ENCODE assay signal across 9 cellular contexts in genomic region chr6:136403166-136403980, GRCh38.
DNase-seq lines count a peak whose midpoint lies in the region; ATAC-seq and TF ChIP-seq lines count a peak whose summit lies in the region.
"Had no signal": no experiment of that assay in that cellular context is flagged by ENCODE, and none has a peak within 500 bp of the region (broad histone marks: within the 10 kb centered on the region; RNA-seq: fewer than 3 reads in every experiment).

No MANE protein-coding gene starts in this region.

- no peaks in the 10 kb centered on the region for H3K4me1 Mint-ChIP-seq in T-helper 2 cell treated with Interferon-gamma antibody and Interleukin-4, amounts not matched to agents 5 μg/mL and 100 μg/mL, for 36 hours (ENCODE audit: low read depth)

- no TSS peak for BruUV-seq in HCT116 (replicated peaks; lab: Mats Ljungman, UMichigan)

- H3K27me3 ChIP-seq in HCT116 (ENCODE audit: insufficient read depth, low read length) = no peaks in the 10 kb centered on the region
- H3K27me3 ChIP-seq in RWPE2 (ENCODE audit: insufficient read depth, poor library complexity, severe bottlenecking) = no peaks in the 10 kb centered on the region
- no peaks in the 10 kb centered on the region for H3K27me3 ChIP-seq in left ventricle myocardium inferior (ENCODE audit: low read depth)

- ATAC-seq in HCT116 = peak; percentile 83
- ATAC-seq in RWPE2 (ENCODE audit: low read depth) = peak; percentile 91
- no peak for ATAC-seq in HG02610 (IDR thresholded peaks at IDR 0.05; ENCODE audit: unreplicated experiment)

- CTCF ChIA-PET in HCT116 (lab: Charles Lee) = no interaction called here

- 0 out of 2 replicates have a peak overlapping the region, but pooled peaks have one; percentile 2 for H3K9ac ChIP-seq in HCT116 (ENCODE audit: low read length)

- peak; percentile 76 for DNase-seq in HCT116 (ENCODE audit: low read depth, low spot score)
- peak; percentile 67 for DNase-seq in RWPE2 (ENCODE audit: low spot score)
- DNase-seq in fibroblast of peridontal ligament (ENCODE audit: extremely low read depth) = peak; percentile 94
- DNase-seq in smooth muscle cell of the brain vasculature (ENCODE audit: low read depth, low spot score) = peak; percentile 3
- no peak for DNase-seq in left ventricle myocardium inferior
- no peak for DNase-seq in NCI-H526 treated with DMSO at 0.1 percent for 48 hours (lab: John Stamatoyannopoulos, UW)
- DNase-seq in T-helper 2 cell treated with Interferon-gamma antibody and Interleukin-4, amounts not matched to agents 5 μg/mL and 100 μg/mL, for 36 hours (ENCODE audit: low spot score) = no peak
- DNase-seq: T-helper 2 cell had no signal

- POLR2A ChIA-PET in HCT116 (lab: Charles Lee) = no interaction called here

- no peak overlapping the region for H3K27ac Mint-ChIP-seq in T-helper 2 cell treated with Interferon-gamma antibody and Interleukin-4, amounts not matched to agents 5 μg/mL and 100 μg/mL, for 36 hours

- H3K9me3 ChIP-seq in HCT116 (ENCODE audit: control insufficient read depth in 1 of 2, insufficient read depth in 1 of 2, low read depth in 1 of 2, low read length in 2 of 2) (no peaks in the 10 kb centered on the region), RWPE2 (ENCODE audit: severe bottlenecking) (no peaks in the 10 kb centered on the region), left ventricle myocardium inferior (replicated peaks) (no peaks in the 10 kb centered on the region)

- H3K79me2 ChIP-seq in HCT116 (ENCODE audit: insufficient read depth, low read length) = no peaks in the 10 kb centered on the region; the same call in 1 of the 2 replicates

- peaks cover 6 to 34% of the 10 kb centered on the region in 2 experiments for H3K4me1 ChIP-seq in HCT116 (ENCODE audit: control insufficient read depth in 1 of 2, insufficient read depth in 2 of 2, low read length in 2 of 2)
- H3K4me1 ChIP-seq in RWPE2 (ENCODE audit: insufficient read depth, poor library complexity, severe bottlenecking) = peaks cover 31% of the 10 kb centered on the region
- H3K4me1 ChIP-seq in left ventricle myocardium inferior = no peaks in the 10 kb centered on the region

- RAD21 ChIA-PET in HCT116 (lab: Charles Lee; ENCODE audit: low non-redundant PET in 1 of 2, low total read pairs in 2 of 2, uncharacterized antibody in 2 of 2, unreplicated experiment in 2 of 2) = no interaction called here

- intact Hi-C loops in HCT116 (cut with micrococcal nuclease) = no loop called here
- intact Hi-C loops in left ventricle myocardium inferior (cut with micrococcal nuclease) = no loop called here

- no peak overlapping the region for H3K4me3 ChIP-seq in HCT116 (replicated peaks in 1 of 2; ENCODE audit: low read depth in 1 of 2, low read length in 2 of 2)
- no peak overlapping the region for H3K4me3 ChIP-seq in RWPE2 (ENCODE audit: severe bottlenecking)
- no peak overlapping the region for H3K4me3 ChIP-seq in left ventricle myocardium inferior

- TF ChIP-seq CTCF in HCT116 (IDR thresholded peaks at IDR 0.05 in 2 of 3, conservative IDR thresholded peaks at IDR 0.05 in 1 of 3; ENCODE audit: borderline replicate concordance in 1 of 3, insufficient read depth in 1 of 3, low read depth in 2 of 3, low read length in 2 of 3) (no peak), RWPE2 (IDR thresholded peaks at IDR 0.05; ENCODE audit: poor library complexity, severe bottlenecking) (no peak), left ventricle myocardium inferior (IDR thresholded peaks at IDR 0.05; ENCODE audit: borderline replicate concordance) (no peak)

- no peak overlapping the region for H3K4me3 Mint-ChIP-seq in T-helper 2 cell treated with Interferon-gamma antibody and Interleukin-4, amounts not matched to agents 5 μg/mL and 100 μg/mL, for 36 hours

- H3K9me3 Mint-ChIP-seq in T-helper 2 cell treated with Interferon-gamma antibody and Interleukin-4, amounts not matched to agents 5 μg/mL and 100 μg/mL, for 36 hours = no peaks in the 10 kb centered on the region

- no peaks in the 10 kb centered on the region for H3K9me2 ChIP-seq in HCT116 (ENCODE audit: insufficient read depth)

- no peaks in the 10 kb centered on the region for H4K20me1 ChIP-seq in HCT116 (ENCODE audit: insufficient read depth)

- peak overlapping the region; percentile 43 for H3K4me2 ChIP-seq in HCT116 (ENCODE audit: low read length)

- no peak overlapping the region for H2AFZ ChIP-seq in HCT116 (ENCODE audit: low read depth, low read length, poor library complexity, severe bottlenecking)

- no peaks in the 10 kb centered on the region for H3K36me3 Mint-ChIP-seq in T-helper 2 cell treated with Interferon-gamma antibody and Interleukin-4, amounts not matched to agents 5 μg/mL and 100 μg/mL, for 36 hours (ENCODE audit: low read depth)

- H3K27ac ChIP-seq in HCT116 (ENCODE audit: low read depth, low read length) (peak overlapping the region; percentile 30; the same call in 1 of the 2 replicates), RWPE2 (ENCODE audit: poor library complexity, severe bottlenecking) (peak overlapping the region; percentile 95), left ventricle myocardium inferior (replicated peaks) (no peak overlapping the region)

- no peak for TF ChIP-seq POLR2A in HCT116 (IDR thresholded peaks at IDR 0.05; ENCODE audit: borderline replicate concordance, extremely low read depth, insufficient read depth, insufficient read length)

- peaks cover 12% of the 10 kb centered on the region for H3K27me3 Mint-ChIP-seq in T-helper 2 cell treated with Interferon-gamma antibody and Interleukin-4, amounts not matched to agents 5 μg/mL and 100 μg/mL, for 36 hours (ENCODE audit: low read depth)

- H3K36me3 ChIP-seq in HCT116 (ENCODE audit: control insufficient read depth in 1 of 2, insufficient read depth in 2 of 2, low read length in 2 of 2) = no peaks in the 10 kb centered on the region
- no peaks in the 10 kb centered on the region for H3K36me3 ChIP-seq in RWPE2 (ENCODE audit: low read depth)
- H3K36me3 ChIP-seq in left ventricle myocardium inferior = no peaks in the 10 kb centered on the region

- TF ChIP-seq RAD21 in HCT116 (IDR thresholded peaks at IDR 0.05; ENCODE audit: low read depth) = no peak

TF ChIP-seq in HCT116, 20 proteins besides CTCF, POLR2A, EP300 and RAD21 (continues in another document):
- TF ChIP-seq SP1 (IDR thresholded peaks at IDR 0.05; ENCODE audit: low read depth) (peak; percentile 45), ZBTB33 (IDR thresholded peaks at IDR 0.05; ENCODE audit: extremely low read depth, insufficient replicate concordance, low read length) (no peak), CBX3 (IDR thresholded peaks at IDR 0.05; ENCODE audit: low read depth) (peak; percentile 80; the same call in 1 of the 2 replicates), POLR2AphosphoS5 (IDR thresholded peaks at IDR 0.05; ENCODE audit: low read depth, low read length) (no peak), ELF1 (IDR thresholded peaks at IDR 0.05; ENCODE audit: borderline replicate concordance, low read depth) (no peak), MAX (IDR thresholded peaks at IDR 0.05) (no peak; the same call in 1 of the 2 replicates), SIN3A (IDR thresholded peaks at IDR 0.05; ENCODE audit: low read depth) (no peak), JUND (IDR thresholded peaks at IDR 0.05) (peak; percentile 81), CEBPB (IDR thresholded peaks at IDR 0.05; ENCODE audit: low read depth) (peak; percentile 83), ZFX (IDR thresholded peaks at IDR 0.05) (no peak), EZH2phosphoT487 (IDR thresholded peaks at IDR 0.05; ENCODE audit: borderline replicate concordance) (no peak), FOSL1 (IDR thresholded peaks at IDR 0.05; ENCODE audit: low read depth) (peak; percentile 85), SRF (IDR thresholded peaks at IDR 0.05; ENCODE audit: low read depth) (peak; percentile 34; the same call in 1 of the 2 replicates), ATF3 (IDR thresholded peaks at IDR 0.05) (peak; percentile 59), YY1 (IDR thresholded peaks at IDR 0.05; ENCODE audit: extremely low read depth, insufficient replicate concordance, low read depth, low read length) (no peak), EGR1 (IDR thresholded peaks at IDR 0.05; ENCODE audit: low read depth) (no peak), EZH2 (IDR thresholded peaks at IDR 0.05) (no peak), ZNF274 (IDR thresholded peaks at IDR 0.05; ENCODE audit: low read depth, low read length) (no peak), TCF7L2 (IDR thresholded peaks at IDR 0.05; ENCODE audit: borderline replicate concordance, extremely low read depth, insufficient read depth, insufficient read length) (no peak)

Comparison
In these comparisons a context has a peak if more than half of its experiments do, and no peak if none do; other contexts are left out.
1. DNase-seq: peak in HCT116 (single experiment), RWPE2 (single experiment), fibroblast of peridontal ligament (single experiment) and smooth muscle cell of the brain vasculature (single experiment); none in left ventricle myocardium inferior (single experiment), NCI-H526 treated with DMSO at 0.1 percent for 48 hours (single experiment) and T-helper 2 cell treated with Interferon-gamma antibody and Interleukin-4, amounts not matched to agents 5 μg/mL and 100 μg/mL, for 36 hours (single experiment).